ENCODE assay signal across 18 cellular contexts in genomic region chr9:34428325-34428958, GRCh38. TPM values are rescaled to one million over a fixed set of nuclear protein-coding genes. Genes with fewer than 3 reads are reported as not detected.
DNase-seq lines count a peak whose midpoint lies in the region; ATAC-seq and TF ChIP-seq lines count a peak whose summit lies in the region.
"Had no signal": no experiment of that assay in that cellular context is flagged by ENCODE, and none has a peak within 500 bp of the region (broad histone marks: within the 10 kb centered on the region; RNA-seq: fewer than 3 reads in every experiment).

No MANE protein-coding gene starts in this region.

- no peak overlapping the region for H3K56ac ChIP-seq in H9 (ENCODE audit: insufficient read length, low read depth, low read length)

- no peak overlapping the region for H3K18ac ChIP-seq in H9 (ENCODE audit: insufficient read length, low read depth, low read length)

- H2BK20ac ChIP-seq in H9 (ENCODE audit: low read depth, low read length, poor library complexity, severe bottlenecking): no peak overlapping the region

- no peak overlapping the region for H3T11ph ChIP-seq in H9 (ENCODE audit: low read length)

- no peaks in the 10 kb centered on the region for H3K79me2 ChIP-seq in H9 (ENCODE audit: insufficient read depth, low read length)

- H4K8ac ChIP-seq in H9 (replicated peaks; ENCODE audit: insufficient read length, low read depth, low read length): no peak overlapping the region

- no peaks in the 10 kb centered on the region for H3K23me2 ChIP-seq in H9 (ENCODE audit: insufficient read length, low read depth, low read length, poor library complexity, severe bottlenecking)

- no peak overlapping the region for H3K14ac ChIP-seq in H9 (ENCODE audit: insufficient read depth, low read length)

- peak; percentile 57 for ATAC-seq in mucosa of descending colon
- ATAC-seq: foreskin keratinocyte had no signal

- H3K4me3 ChIP-seq in mucosa of descending colon (no peak overlapping the region), dorsolateral prefrontal cortex (no peak overlapping the region)
- H3K4me3 ChIP-seq: thoracic aorta had no signal

- no peaks in the 10 kb centered on the region for H3K36me3 ChIP-seq in mucosa of descending colon (ENCODE audit: low read depth)
- H3K36me3 ChIP-seq: thoracic aorta had no signal

- H2BK5ac ChIP-seq in H9 (ENCODE audit: insufficient read length, low read length): no peak overlapping the region

- H4K91ac ChIP-seq in H9 (ENCODE audit: insufficient read length, low read depth, low read length): no peak overlapping the region

- H3K23ac ChIP-seq in H9 (ENCODE audit: insufficient read length, low read depth, low read length): no peak overlapping the region

- no peak overlapping the region for H3K4me2 ChIP-seq in H9 (ENCODE audit: insufficient read depth, insufficient read length, low read length)

- peaks cover 9% of the 10 kb centered on the region for H3K4me1 ChIP-seq in mucosa of descending colon (ENCODE audit: low read depth)
- H3K4me1 ChIP-seq in H9 (ENCODE audit: insufficient read depth, low read length): no peaks in the 10 kb centered on the region
- H3K4me1 ChIP-seq: foreskin keratinocyte had no signal

- H3K9ac ChIP-seq in H9 (ENCODE audit: extremely low read depth, insufficient read length, low read length): no peak overlapping the region

- H3K4me3 Mint-ChIP-seq in osteocyte (ENCODE audit: unreplicated experiment) (no peak overlapping the region), progenitor cell of endocrine pancreas (ENCODE audit: low read depth) (no peak overlapping the region), H9 (no peak overlapping the region)
- H3K4me3 Mint-ChIP-seq: B cell had no signal

- DNase-seq in DMS53 treated with DMSO at 0.1 percent for 48 hours (lab: John Stamatoyannopoulos, UW; ENCODE audit: unreplicated experiment) (peak; percentile 11), NCI-H2196 treated with DMSO at 0.1 percent for 48 hours (lab: John Stamatoyannopoulos, UW; ENCODE audit: unreplicated experiment) (peak; percentile 17), caudate nucleus (lab: John Stamatoyannopoulos, UW) (peak in 2 of 61 donors; percentile 13 to 25), mucosa of descending colon (no peak), osteocyte (ENCODE audit: extremely low spot score, unreplicated experiment) (no peak), progenitor cell of endocrine pancreas (ENCODE audit: low spot score, unreplicated experiment) (no peak), dorsolateral prefrontal cortex (no peak), H9 (no peak)
- DNase-seq: activated CD4-positive, alpha-beta T cell treated with anti-CD3 and anti-CD28 coated beads, Interleukin-2, amount 50 U/mL, for 1 hour; activated T-cell treated with anti-CD3 and anti-CD28 coated beads, Interleukin-2, amount 50 U/mL, for 48 hours; foreskin keratinocyte; MM.1S; NK-92 treated with Interleukin-12 subunit alpha and Interleukin-12 subunit beta, amount 100 ng/mL, for 24 hours; Right ventricle myocardium superior had no signal

- no peak for TF ChIP-seq CTCF in mucosa of descending colon (IDR thresholded peaks at IDR 0.05)
- TF ChIP-seq CTCF in osteocyte (IDR thresholded peaks at IDR 0.05): no peak
- no peak for TF ChIP-seq CTCF in progenitor cell of endocrine pancreas (IDR thresholded peaks at IDR 0.05; ENCODE audit: unreplicated experiment)
- no peak for TF ChIP-seq CTCF in dorsolateral prefrontal cortex (IDR thresholded peaks at IDR 0.05 in 54 of 56, conservative IDR thresholded peaks at IDR 0.05 in 2 of 56; ENCODE audit: low read depth in 1 of 56, partially characterized antibody in 56 of 56)
- no peak for TF ChIP-seq CTCF in H9 (conservative IDR thresholded peaks at IDR 0.05)

- H2BK15ac ChIP-seq in H9 (ENCODE audit: low read depth, low read length): no peak overlapping the region

- H3K27ac ChIP-seq in caudate nucleus (ENCODE audit: low read depth, low read length) (peak overlapping the region; percentile 21), dorsolateral prefrontal cortex (peak overlapping the region in 9 of 59 donors; percentile 2 to 43 (median 28)), H9 (ENCODE audit: insufficient read length, low read depth, low read length) (no peak overlapping the region)
- H3K27ac ChIP-seq: foreskin keratinocyte had no signal

- no peak overlapping the region for H3K27ac Mint-ChIP-seq in osteocyte (ENCODE audit: unreplicated experiment)
- H3K27ac Mint-ChIP-seq in progenitor cell of endocrine pancreas: no peak overlapping the region
- H3K27ac Mint-ChIP-seq in H9: peak overlapping the region in 1 of 3 experiments; percentile 45; a peak in 1 of 7 replicates
- H3K27ac Mint-ChIP-seq: B cell had no signal

- H3K36me3 Mint-ChIP-seq in osteocyte (ENCODE audit: unreplicated experiment) (peaks cover 2% of the 10 kb centered on the region), progenitor cell of endocrine pancreas (ENCODE audit: insufficient read depth) (no peaks in the 10 kb centered on the region), H9 (ENCODE audit: insufficient read depth in 1 of 3, low read depth in 3 of 3) (no peaks in the 10 kb centered on the region)

- no peak overlapping the region for H2BK12ac ChIP-seq in H9 (ENCODE audit: insufficient read length, low read depth, low read length)

- peaks cover 12% of the 10 kb centered on the region for H3K4me1 Mint-ChIP-seq in osteocyte (ENCODE audit: unreplicated experiment)
- no peaks in the 10 kb centered on the region for H3K4me1 Mint-ChIP-seq in progenitor cell of endocrine pancreas (ENCODE audit: low read depth)
- H3K4me1 Mint-ChIP-seq in H9: peaks cover 8 to 11% of the 10 kb centered on the region in 2 experiments
- H3K4me1 Mint-ChIP-seq: B cell had no signal

- H3K9me3 Mint-ChIP-seq in osteocyte (ENCODE audit: unreplicated experiment) (no peaks in the 10 kb centered on the region), progenitor cell of endocrine pancreas (ENCODE audit: low read depth) (no peaks in the 10 kb centered on the region), H9 (no peaks in the 10 kb centered on the region)

- no peaks in the 10 kb centered on the region for H3K79me1 ChIP-seq in H9 (ENCODE audit: insufficient read depth, low read depth, low read length, poor library complexity, severe bottlenecking)

- no peaks in the 10 kb centered on the region for H3K27me3 Mint-ChIP-seq in osteocyte (ENCODE audit: unreplicated experiment)
- no peaks in the 10 kb centered on the region for H3K27me3 Mint-ChIP-seq in progenitor cell of endocrine pancreas
- H3K27me3 Mint-ChIP-seq in H9 (ENCODE audit: low read depth): no peaks in the 10 kb centered on the region
- H3K27me3 Mint-ChIP-seq: B cell had no signal

- no peak overlapping the region for H2AK5ac ChIP-seq in H9 (ENCODE audit: insufficient read length, low read length)

- H4K20me1 ChIP-seq in H9 (ENCODE audit: control insufficient read depth, insufficient read depth, insufficient read length): no peaks in the 10 kb centered on the region

- H2AFZ ChIP-seq in H9 (ENCODE audit: low read length): no peak overlapping the region

- no peak overlapping the region for H2BK120ac ChIP-seq in H9 (ENCODE audit: low read depth, low read length, poor library complexity, severe bottlenecking)

- no peak overlapping the region for H3K4ac ChIP-seq in H9 (ENCODE audit: low read depth, low read length)

- H4K5ac ChIP-seq in H9 (ENCODE audit: insufficient read length, low read depth, low read length): no peak overlapping the region

- H3K9me3 ChIP-seq in mucosa of descending colon (no peaks in the 10 kb centered on the region), H9 (ENCODE audit: control insufficient read depth, low read depth, low read length) (no peaks in the 10 kb centered on the region)
- H3K9me3 ChIP-seq: thoracic aorta had no signal

- intact Hi-C loops in mucosa of descending colon (cut with DNase I, micrococcal nuclease): no loop called here
- intact Hi-C loops in dorsolateral prefrontal cortex (cut with DNase I): no loop called here

- no CpG with 5 or more reads among the region's 2 CpGs for WGBS in H9 (ENCODE audit: extremely low coverage, insufficient read length, low lambda C conversion rate)

- H3K27me3 ChIP-seq in dorsolateral prefrontal cortex: no peaks in the 10 kb centered on the region
- H3K27me3 ChIP-seq in H9 (ENCODE audit: insufficient read depth, low read length): no peaks in the 10 kb centered on the region
- H3K27me3 ChIP-seq: foreskin keratinocyte had no signal

RNA-seq across cellular contexts. Expression of gene FAM219A, which starts 29.9 kb away (rescaled TPM):
- total RNA-seq in mucosa of descending colon (10 to 100 TPM in 1 of 3 donors, 1 to 10 TPM in 2; 5.1 to 20.8 (median 8.6) TPM), osteocyte (24.8 and 25.9 TPM in 2 replicates), progenitor cell of endocrine pancreas (17.5 and 19.2 TPM in 2 replicates), dorsolateral prefrontal cortex (100 to 1,000 TPM in 115 of 120 experiments, 10 to 100 TPM in 5; 93.3 to 167 (median 131) TPM), H9 (2021) (16.7 and 17.5 TPM in 2 replicates)

RNA-seq across cellular contexts. Expression of gene DNAI1, which starts 30.2 kb away (rescaled TPM):
- not detected for total RNA-seq in mucosa of descending colon
- not detected in 2 replicates for total RNA-seq in osteocyte
- total RNA-seq in progenitor cell of endocrine pancreas: 1.2 and 3.5 TPM in 2 replicates
- total RNA-seq in dorsolateral prefrontal cortex: 10 to 100 TPM in 2 of 120 experiments, 1 to 10 TPM in 118; 1.0 to 11.2 (median 4.2) TPM
- total RNA-seq in H9 (2021): 0.22 and 0.83 TPM in 2 replicates
- total RNA-seq: B cell, foreskin keratinocyte, HT-29, posterior vena cava, Right ventricle myocardium superior, thoracic aorta had no signal

RNA-seq across cellular contexts. Expression of gene MYORG, which starts 51.7 kb away (rescaled TPM):
- total RNA-seq in mucosa of descending colon (10 to 100 TPM; 48.8 to 88.2 (median 63.4) TPM), osteocyte (1.3 and 2.5 TPM in 2 replicates), progenitor cell of endocrine pancreas (8.8 and 9.2 TPM in 2 replicates), dorsolateral prefrontal cortex (10 to 100 TPM; 13.4 to 79.3 (median 30.2) TPM), H9 (2021) (5.6 and 5.7 TPM in 2 replicates)

Comparison
In these comparisons a context has a peak if more than half of its experiments do, and no peak if none do; other contexts are left out.
1. DNase-seq: peak in DMS53 treated with DMSO at 0.1 percent for 48 hours (single experiment) and NCI-H2196 treated with DMSO at 0.1 percent for 48 hours (single experiment); none in mucosa of descending colon (0 of 3), osteocyte (single experiment), progenitor cell of endocrine pancreas (single experiment), dorsolateral prefrontal cortex (0 of 10) and H9 (single experiment).